12 cellular contexts compared by ENCODE assay signal in genomic region chr17:61634011-61634539, GRCh38. TPM values are rescaled to one million over a fixed set of nuclear protein-coding genes. Genes with fewer than 3 reads are reported as not detected.
"Had no signal": no experiment of that assay in that cellular context is flagged by ENCODE, and none has a peak within 500 bp of the region (broad histone marks: within the 10 kb centered on the region; RNA-seq: fewer than 3 reads in every experiment).

No MANE protein-coding gene starts in this region.

- DNase-seq: H7, HFFc6, IMR-90, KBM-7 had no signal

- H3K36me3 ChIP-seq: HAP-1 had no signal

- H3K4me1 Mint-ChIP-seq: GM23338 had no signal

- H3K9ac ChIP-seq: KMS-11 had no signal

- H3K4me3 ChIP-seq: GM23338, HAP-1 had no signal

- H3K27ac Mint-ChIP-seq: GM23338, HFFc6 had no signal

- H3K9me3 ChIP-seq: HAP-1 had no signal

- H3K27ac ChIP-seq: HL-60, KMS-11 had no signal

- H3K4me3 Mint-ChIP-seq: GM23338, HFFc6 had no signal

- H2AFZ ChIP-seq: GM23338 had no signal

- FAIRE-seq: H1, HepG2 had no signal

- H3K4me2 ChIP-seq: GM23338, KMS-11 had no signal

- ATAC-seq: GM23338, HCT116, HepG2 had no signal

- H3K4me1 ChIP-seq: HAP-1 had no signal

RNA-seq across cellular contexts. Expression of gene NACA2, which starts 43.1 kb away (rescaled TPM):
- total RNA-seq: GM23338, H1, H7, HepG2, HFFc6, HT1080, IMR-90 had no signal
- polyA plus RNA-seq: H1, IMR-90 had no signal
